ENCODE assay signal across 9 cellular contexts in genomic region chrX:132956421-132957210, GRCh38. TPM values are rescaled to one million over a fixed set of nuclear protein-coding genes. Genes with fewer than 3 reads are reported as not detected.
DNase-seq lines count a peak whose midpoint lies in the region; ATAC-seq and TF ChIP-seq lines count a peak whose summit lies in the region.
"Had no signal": no experiment of that assay in that cellular context is flagged by ENCODE, and none has a peak within 500 bp of the region (broad histone marks: within the 10 kb centered on the region; RNA-seq: fewer than 3 reads in every experiment).

No MANE protein-coding gene starts in this region.

- H3K27ac ChIP-seq in HUES48 (ENCODE audit: low read depth, low read length) = no peak overlapping the region
- H3K27ac ChIP-seq in smooth muscle cell (ENCODE audit: low read depth) = no peak overlapping the region

- DNase-seq in activated T-helper 2 cell treated with anti-CD3 and anti-CD28 coated beads, Interferon-gamma antibody, Interleukin-2, Interleukin-4, amounts not matched to agents 10 μg/mL and 5 μg/mL and 100 μg/mL, durations not matched to agents 14 hours and 24 hours and 36 hours (ENCODE audit: low spot score) = no peak
- no peak for DNase-seq in smooth muscle cell (lab: John Stamatoyannopoulos, UW; ENCODE audit: unreplicated experiment)
- DNase-seq in NCI-H2227 (lab: John Stamatoyannopoulos, UW; ENCODE audit: unreplicated experiment) = no peak
- no peak for DNase-seq in activated gamma-delta T cell treated with Interleukin-2 at 50 U/mL for 16 hours
- DNase-seq in GF-D8 (lab: John Stamatoyannopoulos, UW) = no peak

- ATAC-seq in HG03439 (IDR thresholded peaks at IDR 0.05; ENCODE audit: unreplicated experiment) = no peak

- TF ChIP-seq CTCF in smooth muscle cell (IDR thresholded peaks at IDR 0.05; ENCODE audit: borderline replicate concordance, insufficient read depth, poor library complexity, severe bottlenecking) = no peak

- H3K36me3 Mint-ChIP-seq in activated T-helper 2 cell treated with anti-CD3 and anti-CD28 coated beads, Interferon-gamma antibody, Interleukin-2, Interleukin-4, amounts not matched to agents 10 μg/mL and 5 μg/mL and 100 μg/mL, durations not matched to agents 14 hours and 24 hours and 36 hours (ENCODE audit: low read depth) = no peaks in the 10 kb centered on the region

- H3K27me3 ChIP-seq in HUES48 (ENCODE audit: control insufficient read depth, insufficient read depth, low read length) (peaks cover 85% of the 10 kb centered on the region), iPS-15b (ENCODE audit: control insufficient read depth, insufficient read depth, low read length) (peaks cover 60% of the 10 kb centered on the region), smooth muscle cell (ENCODE audit: low read depth) (peaks cover 9% of the 10 kb centered on the region)

- H3K4me3 ChIP-seq in HUES48 (ENCODE audit: low read depth, low read length) (peak overlapping the region; percentile 66), iPS-15b (ENCODE audit: low read depth, low read length) (peak overlapping the region; percentile 82), smooth muscle cell (peak overlapping the region; percentile 57)

- no peaks in the 10 kb centered on the region for H3K9me3 Mint-ChIP-seq in activated T-helper 2 cell treated with anti-CD3 and anti-CD28 coated beads, Interferon-gamma antibody, Interleukin-2, Interleukin-4, amounts not matched to agents 10 μg/mL and 5 μg/mL and 100 μg/mL, durations not matched to agents 14 hours and 24 hours and 36 hours
- H3K9me3 Mint-ChIP-seq: memory B cell had no signal

- peak overlapping the region; percentile 87 for H3K4me2 ChIP-seq in smooth muscle cell

- no peaks in the 10 kb centered on the region for H3K79me2 ChIP-seq in smooth muscle cell (ENCODE audit: low read depth)

- intact Hi-C loops in activated T-helper 2 cell treated with anti-CD3 and anti-CD28 coated beads, Interferon-gamma antibody, Interleukin-2, Interleukin-4, amounts not matched to agents 10 μg/mL and 5 μg/mL and 100 μg/mL, durations not matched to agents 14 hours and 24 hours and 36 hours (cut with micrococcal nuclease) = loop anchor here (10.0 kb wide), 2 partner anchors 212 to 458 kb away; partner anchors contain the start of gene GPC4

- H3K4me3 Mint-ChIP-seq in activated T-helper 2 cell treated with anti-CD3 and anti-CD28 coated beads, Interferon-gamma antibody, Interleukin-2, Interleukin-4, amounts not matched to agents 10 μg/mL and 5 μg/mL and 100 μg/mL, durations not matched to agents 14 hours and 24 hours and 36 hours (ENCODE audit: low read depth) = peak overlapping the region; percentile 42

- H3K4me1 ChIP-seq in HUES48 (ENCODE audit: control insufficient read depth, insufficient read depth, low read length) (peaks cover 30% of the 10 kb centered on the region), iPS-15b (ENCODE audit: control insufficient read depth, insufficient read depth, low read length) (peaks cover 14% of the 10 kb centered on the region), smooth muscle cell (ENCODE audit: low read depth) (no peaks in the 10 kb centered on the region)

- H3K4me1 Mint-ChIP-seq in activated T-helper 2 cell treated with anti-CD3 and anti-CD28 coated beads, Interferon-gamma antibody, Interleukin-2, Interleukin-4, amounts not matched to agents 10 μg/mL and 5 μg/mL and 100 μg/mL, durations not matched to agents 14 hours and 24 hours and 36 hours (ENCODE audit: low read depth) = no peaks in the 10 kb centered on the region

- peaks cover 42% of the 10 kb centered on the region for H3K27me3 Mint-ChIP-seq in activated T-helper 2 cell treated with anti-CD3 and anti-CD28 coated beads, Interferon-gamma antibody, Interleukin-2, Interleukin-4, amounts not matched to agents 10 μg/mL and 5 μg/mL and 100 μg/mL, durations not matched to agents 14 hours and 24 hours and 36 hours (ENCODE audit: low read depth)

- WGBS in smooth muscle cell (ENCODE audit: low lambda C conversion rate) = 49% methylated on average over 72 of the region's 83 CpGs

- H3K27ac Mint-ChIP-seq in activated T-helper 2 cell treated with anti-CD3 and anti-CD28 coated beads, Interferon-gamma antibody, Interleukin-2, Interleukin-4, amounts not matched to agents 10 μg/mL and 5 μg/mL and 100 μg/mL, durations not matched to agents 14 hours and 24 hours and 36 hours = no peak overlapping the region
- H3K27ac Mint-ChIP-seq: memory B cell had no signal

- H3K36me3 ChIP-seq in HUES48 (ENCODE audit: control insufficient read depth, insufficient read depth, low read length) (no peaks in the 10 kb centered on the region), iPS-15b (ENCODE audit: control insufficient read depth, insufficient read depth, low read length) (no peaks in the 10 kb centered on the region), smooth muscle cell (ENCODE audit: low read depth) (no peaks in the 10 kb centered on the region)

- no peaks in the 10 kb centered on the region for H3F3A ChIP-seq in smooth muscle cell (ENCODE audit: low read depth)

- H3K9me3 ChIP-seq in HUES48 (ENCODE audit: control insufficient read depth, insufficient read depth, low read length) (no peaks in the 10 kb centered on the region), iPS-15b (ENCODE audit: control insufficient read depth, insufficient read depth, low read length) (no peaks in the 10 kb centered on the region), smooth muscle cell (replicated peaks; ENCODE audit: low read depth) (no peaks in the 10 kb centered on the region)

- peak overlapping the region; percentile 66 for H2AFZ ChIP-seq in smooth muscle cell (ENCODE audit: low read depth)

- no peak overlapping the region for H3K9ac ChIP-seq in HUES48 (ENCODE audit: low read depth, low read length)
- no peak overlapping the region for H3K9ac ChIP-seq in iPS-15b (ENCODE audit: low read depth, low read length)
- no peak overlapping the region for H3K9ac ChIP-seq in smooth muscle cell (ENCODE audit: low read depth)

- no peaks in the 10 kb centered on the region for H4K20me1 ChIP-seq in smooth muscle cell (ENCODE audit: low read depth)

RNA-seq across cellular contexts. Expression of gene HS6ST2, which starts 1.8 kb away (rescaled TPM):
- 0.25 and 0.30 TPM in 2 replicates for total RNA-seq in activated T-helper 2 cell treated with anti-CD3 and anti-CD28 coated beads, Interferon-gamma antibody, Interleukin-2, Interleukin-4, amounts not matched to agents 10 μg/mL and 5 μg/mL and 100 μg/mL, durations not matched to agents 14 hours and 24 hours and 36 hours
- 13.3 and 17.3 TPM in 2 replicates for total RNA-seq in smooth muscle cell
- polyA plus RNA-seq in smooth muscle cell = 8.1 and 12.7 TPM in 2 replicates

Comparison
In these comparisons a context has a peak if more than half of its experiments do, and no peak if none do; other contexts are left out.
1. RNA of gene HS6ST2, which starts 1.8 kb away (total RNA-seq): 13.3 to 17.3 TPM in smooth muscle cell; 0.25 to 0.30 TPM in activated T-helper 2 cell treated with anti-CD3 and anti-CD28 coated beads, Interferon-gamma antibody, Interleukin-2, Interleukin-4, amounts not matched to agents 10 μg/mL and 5 μg/mL and 100 μg/mL, durations not matched to agents 14 hours and 24 hours and 36 hours; every median in the first group is over 10 times any median in the second.
2. Peak in every context shown above with its lines, with median percentiles within 50 percentile points of each other: H3K4me3 ChIP-seq.